Comparison of ENCODE assay signal across 25 cellular contexts in the genomic region with DNA sequence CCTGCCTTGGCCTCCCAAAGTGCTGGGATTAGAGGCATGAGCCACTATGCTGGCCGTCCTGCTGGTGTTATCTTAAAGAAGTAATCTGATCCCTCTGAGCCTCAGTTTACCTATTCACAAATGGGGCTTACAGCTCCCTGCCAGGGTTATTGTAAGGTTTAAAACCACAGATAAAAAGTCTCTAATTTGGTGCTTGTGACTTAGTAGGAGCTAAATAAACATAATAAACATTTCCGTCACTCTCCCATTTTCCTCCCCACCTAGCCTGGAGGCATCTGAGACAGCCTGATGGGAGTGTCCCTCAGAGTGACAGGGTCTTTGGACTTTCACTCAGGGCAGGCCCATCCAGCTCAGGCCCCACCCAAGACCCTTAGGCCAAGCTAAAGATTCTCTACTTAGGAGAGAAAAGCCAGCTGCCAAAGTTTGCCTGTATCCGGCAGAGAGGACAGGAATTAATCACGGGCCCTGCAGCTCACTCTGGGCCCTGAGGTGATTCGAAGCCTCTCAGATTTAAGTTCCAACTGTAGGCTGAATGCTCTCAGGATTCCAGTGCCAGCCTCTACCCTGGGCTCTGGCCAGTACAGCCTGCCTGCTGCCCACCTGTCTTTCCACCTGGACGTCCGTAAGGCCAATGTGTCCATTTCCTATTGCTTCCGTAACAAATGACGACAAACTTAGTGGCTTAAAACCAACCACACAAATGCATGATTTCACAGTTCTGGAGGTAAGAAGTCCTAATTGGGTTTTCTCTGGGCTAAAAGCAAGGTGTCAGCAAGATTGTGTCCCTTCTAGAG.
"Had no signal": no experiment of that assay in that cellular context is flagged by ENCODE, and none has a peak within 500 bp of the region (broad histone marks: within the 10 kb centered on the region; RNA-seq: fewer than 3 reads in every experiment).

No MANE protein-coding gene starts in this region.

- H3K4me1 Mint-ChIP-seq: activated CD4-positive, alpha-beta T cell treated with anti-CD3 and anti-CD28 coated beads, Interleukin-2, amount 10 ng/mL, durations not matched to agents 7 days and 5 days; T-cell had no signal

- H3K4me3 Mint-ChIP-seq: activated CD4-positive, alpha-beta memory T cell treated with anti-CD3 and anti-CD28 coated beads for 36 hours; activated CD4-positive, alpha-beta T cell treated with anti-CD3 and anti-CD28 coated beads, Interleukin-2, amount 10 ng/mL, durations not matched to agents 7 days and 5 days; activated naive CD4-positive, alpha-beta T cell treated with anti-CD3 and anti-CD28 coated beads for 36 hours; activated naive CD8-positive, alpha-beta T cell; activated T-cell treated with anti-CD3 and anti-CD28 coated beads, Interleukin-2, amount 50 U/mL, for 4 hours; T-cell had no signal

- H3K9me3 Mint-ChIP-seq: activated CD4-positive, alpha-beta memory T cell treated with anti-CD3 and anti-CD28 coated beads for 36 hours; activated CD4-positive, alpha-beta T cell treated with anti-CD3 and anti-CD28 coated beads, Interleukin-2, amount 10 ng/mL, durations not matched to agents 7 days and 5 days; activated naive CD4-positive, alpha-beta T cell treated with anti-CD3 and anti-CD28 coated beads for 36 hours; activated T-cell treated with anti-CD3 and anti-CD28 coated beads, Interleukin-2, amount 50 U/mL, for 4 hours; T-cell had no signal

- H3K27ac Mint-ChIP-seq: activated CD4-positive, alpha-beta memory T cell treated with anti-CD3 and anti-CD28 coated beads for 36 hours; activated CD4-positive, alpha-beta T cell treated with anti-CD3 and anti-CD28 coated beads, Interleukin-2, amount 10 ng/mL, durations not matched to agents 7 days and 5 days; activated naive CD4-positive, alpha-beta T cell treated with anti-CD3 and anti-CD28 coated beads for 36 hours; activated naive CD8-positive, alpha-beta T cell; T-cell had no signal

- H3K36me3 Mint-ChIP-seq: activated CD4-positive, alpha-beta memory T cell treated with anti-CD3 and anti-CD28 coated beads for 36 hours; activated naive CD8-positive, alpha-beta T cell; T-cell had no signal

- ATAC-seq: activated T-cell treated with anti-CD3 and anti-CD28 coated beads, Interleukin-2, amount 50 U/mL, for 4 hours; K562; Panc1; Right ventricle myocardium inferior; T-cell had no signal

- H3K27me3 Mint-ChIP-seq: activated CD4-positive, alpha-beta memory T cell treated with anti-CD3 and anti-CD28 coated beads for 36 hours; activated CD4-positive, alpha-beta T cell treated with anti-CD3 and anti-CD28 coated beads, Interleukin-2, amount 10 ng/mL, durations not matched to agents 7 days and 5 days; activated naive CD8-positive, alpha-beta T cell; T-cell had no signal

- DNase-seq: activated CD4-positive, alpha-beta memory T cell treated with anti-CD3 and anti-CD28 coated beads for 36 hours; activated CD4-positive, alpha-beta T cell treated with anti-CD3 and anti-CD28 coated beads, Interleukin-2, amount 10 ng/mL, durations not matched to agents 7 days and 5 days; activated CD4-positive, CD25-positive, alpha-beta regulatory T cell; activated CD8-positive, alpha-beta memory T cell treated with anti-CD3 and anti-CD28 coated beads for 24 hours; activated gamma-delta T cell; activated naive CD4-positive, alpha-beta T cell treated with anti-CD3 and anti-CD28 coated beads for 36 hours; activated T-cell treated with anti-CD3 and anti-CD28 coated beads, Interleukin-2, amount 50 U/mL, for 4 hours; brain microvascular endothelial cell; Karpas-422; NCI-H1092; NCI-H1417; NCI-H1930; NCI-H2171; NCI-H2227 treated with DMSO at 0.1 percent for 48 hours; NCI-H446 treated with DMSO at 0.1 percent for 48 hours; NCI-H524 treated with DMSO at 0.1 percent for 48 hours; NCI-H748 treated with DMSO at 0.1 percent for 48 hours; RPMI8226; T-cell; T-helper 2 cell; T1000 had no signal
